18 cellular contexts compared by ENCODE assay signal in the genomic region with DNA sequence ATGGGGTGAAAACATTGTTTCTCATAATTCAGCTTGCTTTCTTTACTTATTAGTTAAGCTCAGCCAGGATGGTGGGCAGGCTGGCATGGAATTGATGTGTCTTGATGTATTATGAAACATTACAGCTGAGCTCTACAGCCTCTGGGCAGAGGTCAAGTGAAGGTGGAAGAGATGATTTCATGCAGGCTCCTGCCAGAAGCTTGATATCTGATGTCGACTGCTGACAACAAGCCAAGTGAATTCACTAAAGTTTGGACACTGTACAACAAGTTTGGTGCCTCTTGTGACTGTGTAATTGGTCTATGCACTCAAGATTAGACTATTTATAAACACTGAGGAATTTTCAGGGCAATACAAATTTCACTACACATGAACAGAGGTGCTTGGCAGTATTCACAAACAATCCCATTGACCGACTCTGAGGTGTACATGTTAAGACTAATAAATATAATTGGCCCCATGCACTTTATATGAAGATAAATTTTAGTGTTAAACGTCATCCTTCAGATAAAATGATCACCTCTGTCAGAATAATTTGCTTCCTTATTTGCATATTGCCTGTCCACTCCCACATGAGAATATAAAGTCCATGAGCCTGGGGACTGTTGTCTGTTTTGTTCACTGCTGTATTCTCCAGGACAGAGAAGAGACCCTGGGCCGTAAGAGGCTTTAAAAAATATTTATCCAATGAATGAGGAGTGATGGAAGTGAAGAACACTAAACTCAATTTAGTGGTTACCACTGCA.
DNase-seq lines count a peak whose midpoint lies in the region; ATAC-seq and TF ChIP-seq lines count a peak whose summit lies in the region.
"Had no signal": no experiment of that assay in that cellular context is flagged by ENCODE, and none has a peak within 500 bp of the region (broad histone marks: within the 10 kb centered on the region; RNA-seq: fewer than 3 reads in every experiment).

No MANE protein-coding gene starts in this region.

- no peaks in the 10 kb centered on the region for H3K27me3 ChIP-seq in psoas muscle (ENCODE audit: insufficient read depth in 3 of 3, low read length in 2 of 3)
- H3K27me3 ChIP-seq: neutrophil, testis had no signal

- no peak for TF ChIP-seq CTCF in psoas muscle (IDR thresholded peaks at IDR 0.05)

- peaks cover 7% of the 10 kb centered on the region for H3K4me1 ChIP-seq in psoas muscle
- H3K4me1 ChIP-seq: testis had no signal

- WGBS in psoas muscle, 3 donors = 23 to 34% (median 26%) methylated on average over 4 of the region's 4 CpGs

- no peak overlapping the region for H3K4me3 ChIP-seq in psoas muscle
- H3K4me3 ChIP-seq: PC-9, skin epidermis, testis had no signal

- no peaks in the 10 kb centered on the region for H3K36me3 ChIP-seq in psoas muscle (ENCODE audit: insufficient read depth in 1 of 2, low read depth in 1 of 2)
- H3K36me3 ChIP-seq: neutrophil had no signal

- no peak overlapping the region for H3K27ac ChIP-seq in psoas muscle
- H3K27ac ChIP-seq: neutrophil, PC-9, skin epidermis, testis had no signal

- intact Hi-C loops in psoas muscle (cut with DNase I) = no loop called here

- H3K9me3 ChIP-seq in psoas muscle = no peaks in the 10 kb centered on the region
- H3K9me3 ChIP-seq: neutrophil, testis had no signal

- peak; percentile 16 for DNase-seq in GM03348 (ENCODE audit: low spot score)
- DNase-seq in fibroblast of peridontal ligament (ENCODE audit: extremely low read depth) = peak; percentile 3
- no peak for DNase-seq in psoas muscle
- no peak for DNase-seq in NCI-H2196 (lab: John Stamatoyannopoulos, UW; ENCODE audit: unreplicated experiment)
- no peak for DNase-seq in SKM-1 treated with dmso at 0.1 percent for 144 hours (lab: John Stamatoyannopoulos, UW; ENCODE audit: unreplicated experiment)
- no peak for DNase-seq in NCI-H1436 treated with DMSO at 0.1 percent for 48 hours (lab: John Stamatoyannopoulos, UW)
- DNase-seq: activated CD4-positive, alpha-beta T cell treated with anti-CD3 and anti-CD28 coated beads for 4 hours; activated naive CD4-positive, alpha-beta T cell treated with anti-CD3 and anti-CD28 coated beads, Interleukin-2, amount 10 ng/mL, durations not matched to agents 7 days and 5 days; GDM1; hippocampal formation; NCI-H1092; NCI-H748 treated with DMSO at 0.1 percent for 48 hours; PC-9; testis had no signal

- ATAC-seq in SK-N-SH treated with all-trans-retinoic acid at 6 μM for 48 hours (peak; percentile 89), psoas muscle (peak; percentile 65 to 81 (median 74)), HG02870 (IDR thresholded peaks at IDR 0.05; ENCODE audit: unreplicated experiment) (no peak)

TF ChIP-seq in SK-N-SH treated with all-trans-retinoic acid at 6 μM for 48 hours, 23 proteins besides CTCF, POLR2A, EP300 and RAD21:
- TF ChIP-seq, protein P1, sequence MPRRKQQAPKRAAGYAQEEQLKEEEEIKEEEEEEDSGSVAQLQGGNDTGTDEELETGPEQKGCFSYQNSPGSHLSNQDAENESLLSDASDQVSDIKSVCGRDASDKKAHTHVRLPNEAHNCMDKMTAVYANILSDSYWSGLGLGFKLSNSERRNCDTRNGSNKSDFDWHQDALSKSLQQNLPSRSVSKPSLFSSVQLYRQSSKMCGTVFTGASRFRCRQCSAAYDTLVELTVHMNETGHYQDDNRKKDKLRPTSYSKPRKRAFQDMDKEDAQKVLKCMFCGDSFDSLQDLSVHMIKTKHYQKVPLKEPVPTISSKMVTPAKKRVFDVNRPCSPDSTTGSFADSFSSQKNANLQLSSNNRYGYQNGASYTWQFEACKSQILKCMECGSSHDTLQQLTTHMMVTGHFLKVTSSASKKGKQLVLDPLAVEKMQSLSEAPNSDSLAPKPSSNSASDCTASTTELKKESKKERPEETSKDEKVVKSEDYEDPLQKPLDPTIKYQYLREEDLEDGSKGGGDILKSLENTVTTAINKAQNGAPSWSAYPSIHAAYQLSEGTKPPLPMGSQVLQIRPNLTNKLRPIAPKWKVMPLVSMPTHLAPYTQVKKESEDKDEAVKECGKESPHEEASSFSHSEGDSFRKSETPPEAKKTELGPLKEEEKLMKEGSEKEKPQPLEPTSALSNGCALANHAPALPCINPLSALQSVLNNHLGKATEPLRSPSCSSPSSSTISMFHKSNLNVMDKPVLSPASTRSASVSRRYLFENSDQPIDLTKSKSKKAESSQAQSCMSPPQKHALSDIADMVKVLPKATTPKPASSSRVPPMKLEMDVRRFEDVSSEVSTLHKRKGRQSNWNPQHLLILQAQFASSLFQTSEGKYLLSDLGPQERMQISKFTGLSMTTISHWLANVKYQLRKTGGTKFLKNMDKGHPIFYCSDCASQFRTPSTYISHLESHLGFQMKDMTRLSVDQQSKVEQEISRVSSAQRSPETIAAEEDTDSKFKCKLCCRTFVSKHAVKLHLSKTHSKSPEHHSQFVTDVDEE (CRISPR knock-in tag; IDR thresholded peaks at IDR 0.05) = no peak
- 0 out of 2 replicates have a peak, but pooled peaks have one; percentile 32 for TF ChIP-seq ISL1 (CRISPR knock-in tag; IDR thresholded peaks at IDR 0.05)

Comparison
In these comparisons a context has a peak if more than half of its experiments do, and no peak if none do; other contexts are left out.
1. DNase-seq: peak in GM03348 (single experiment) and fibroblast of peridontal ligament (single experiment); none in psoas muscle (0 of 2), NCI-H2196 (single experiment), SKM-1 treated with dmso at 0.1 percent for 144 hours (single experiment) and NCI-H1436 treated with DMSO at 0.1 percent for 48 hours (single experiment).